ENCODE assay signal across 15 cellular contexts in the genomic region with DNA sequence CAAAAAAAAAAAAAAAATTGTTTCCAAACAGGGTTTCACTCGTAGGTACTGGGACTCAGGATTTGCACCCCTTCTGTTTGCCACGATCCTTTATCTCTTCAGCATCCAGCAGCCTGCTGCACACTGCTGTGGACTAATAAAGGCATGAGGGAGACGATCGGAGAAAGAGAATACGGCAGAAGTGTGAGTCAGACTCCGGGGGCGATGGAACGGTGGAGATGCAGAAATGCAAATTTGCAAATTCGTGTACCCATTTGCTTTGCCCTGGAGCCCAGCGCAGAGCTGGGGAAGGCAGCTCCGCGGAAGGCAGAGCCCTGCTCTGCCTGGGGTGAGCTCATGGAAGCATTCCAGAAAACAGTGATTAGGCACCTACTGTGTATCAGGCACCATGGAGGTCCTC.
A peak's percentile ranks its signal among the peaks of the same experiment; 100 is the strongest.
DNase-seq lines count a peak whose midpoint lies in the region; ATAC-seq, FAIRE-seq and TF ChIP-seq lines count a peak whose summit lies in the region.
"Had no signal": no experiment of that assay in that cellular context is flagged by ENCODE, and none has a peak within 500 bp of the region (broad histone marks: within the 10 kb centered on the region; RNA-seq: fewer than 3 reads in every experiment).

No MANE protein-coding gene starts in this region.

- H3K27ac Mint-ChIP-seq in endothelial cell (ENCODE audit: unreplicated experiment): no peak overlapping the region
- no peak overlapping the region for H3K27ac Mint-ChIP-seq in T-helper 17 cell
- H3K27ac Mint-ChIP-seq: CD4-positive, CD25-positive, alpha-beta regulatory T cell had no signal

- DNase-seq in activated effector memory CD4-positive, alpha-beta T cell treated with anti-CD3 and anti-CD28 coated beads, Interleukin-2, amount 50 U/mL, for 16 hours: peak; percentile 3
- no peak for DNase-seq in activated effector memory CD4-positive, alpha-beta T cell treated with Interleukin-2 at 50 U/mL for 16 hours
- DNase-seq in endothelial cell (ENCODE audit: low spot score) (no peak), nucleus accumbens (lab: John Stamatoyannopoulos, UW) (peak in 37 of 56 donors; percentile 1 to 79 (median 21)), T-helper 17 cell (no peak), urothelium cell line (ENCODE audit: low spot score) (no peak)
- DNase-seq in activated CD4-positive, CD25-positive, alpha-beta regulatory T cell (lab: John Stamatoyannopoulos, UW): no peak
- DNase-seq: 8988T; AML-193; CD4-positive, CD25-positive, alpha-beta regulatory T cell; DMS53; GF-D8 had no signal

- H3K27me3 Mint-ChIP-seq in endothelial cell (ENCODE audit: unreplicated experiment) (peaks cover 16% of the 10 kb centered on the region), T-helper 17 cell (peaks cover 4% of the 10 kb centered on the region)
- H3K27me3 Mint-ChIP-seq: CD4-positive, CD25-positive, alpha-beta regulatory T cell had no signal

- H3K9me3 Mint-ChIP-seq in endothelial cell (ENCODE audit: unreplicated experiment): peaks cover 14% of the 10 kb centered on the region

- no peak for FAIRE-seq in urothelium cell line (lab: Jason Lieb, UNC)
- FAIRE-seq: GM19239, H54 had no signal

- H3K36me3 Mint-ChIP-seq in endothelial cell (ENCODE audit: low read depth, unreplicated experiment) (peaks cover 8% of the 10 kb centered on the region), T-helper 17 cell (ENCODE audit: low read depth) (no peaks in the 10 kb centered on the region)
- H3K36me3 Mint-ChIP-seq: CD4-positive, CD25-positive, alpha-beta regulatory T cell had no signal

- H3K4me3 Mint-ChIP-seq in endothelial cell (ENCODE audit: unreplicated experiment) (peak overlapping the region; percentile 34), T-helper 17 cell (no peak overlapping the region)
- H3K4me3 Mint-ChIP-seq: CD4-positive, CD25-positive, alpha-beta regulatory T cell had no signal

- no peak for TF ChIP-seq CTCF in endothelial cell (IDR thresholded peaks at IDR 0.05; ENCODE audit: unreplicated experiment)

- ATAC-seq in HG02970 (IDR thresholded peaks at IDR 0.05; ENCODE audit: low FRiP score, unreplicated experiment): no peak
- ATAC-seq in T-helper 17 cell: no peak

- no peaks in the 10 kb centered on the region for H3K9me3 ChIP-seq in T-helper 17 cell (ENCODE audit: control insufficient read depth, low read length, poor library complexity, severe bottlenecking)

- H3K4me1 Mint-ChIP-seq in endothelial cell (ENCODE audit: unreplicated experiment) (peaks cover 9% of the 10 kb centered on the region), T-helper 17 cell (no peaks in the 10 kb centered on the region)
- H3K4me1 Mint-ChIP-seq: CD4-positive, CD25-positive, alpha-beta regulatory T cell had no signal

Comparison
In these comparisons a context has a peak if more than half of its experiments do, and no peak if none do; other contexts are left out.
1. DNase-seq: peak in activated effector memory CD4-positive, alpha-beta T cell treated with anti-CD3 and anti-CD28 coated beads, Interleukin-2, amount 50 U/mL, for 16 hours (single experiment) and nucleus accumbens (37 of 56); none in activated effector memory CD4-positive, alpha-beta T cell treated with Interleukin-2 at 50 U/mL for 16 hours (single experiment), endothelial cell (single experiment), activated CD4-positive, CD25-positive, alpha-beta regulatory T cell (0 of 4), T-helper 17 cell (0 of 3) and urothelium cell line (single experiment).